1 cellular context compared by ENCODE assay signal in the genomic region with DNA sequence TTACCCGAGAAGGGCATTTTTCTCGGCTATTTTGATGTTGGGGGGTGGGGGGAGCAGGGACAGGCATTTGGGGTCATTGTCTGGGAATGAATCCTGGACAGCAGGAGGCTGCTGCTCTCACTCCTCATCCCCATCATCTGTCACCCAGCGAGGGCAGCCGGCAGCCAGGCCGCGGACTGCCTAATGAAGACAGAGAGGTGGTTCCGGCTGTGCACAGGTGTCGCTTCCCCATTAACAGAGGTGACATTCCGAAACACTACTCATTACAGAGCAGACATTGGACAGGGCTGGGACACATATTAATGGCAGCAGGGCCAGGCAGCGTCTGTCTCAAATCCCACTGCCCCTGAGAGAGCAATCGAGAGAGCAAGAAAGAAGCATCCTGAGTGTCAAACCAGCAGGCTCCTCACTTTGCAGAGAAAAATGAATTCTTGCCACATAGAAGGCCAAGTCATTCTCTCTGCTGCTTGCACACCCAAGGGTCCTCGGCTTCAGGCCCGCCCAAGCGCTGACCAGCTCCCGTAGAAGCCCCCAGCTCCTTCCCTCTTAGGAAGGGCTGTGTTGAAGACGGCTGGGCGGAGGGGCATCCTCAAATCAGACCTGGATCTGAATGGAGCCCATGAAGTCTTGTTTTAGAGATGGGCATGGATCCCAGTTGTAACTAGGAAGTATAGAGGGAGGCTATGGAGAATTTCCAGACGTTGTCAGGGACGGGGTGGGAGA.
TF ChIP-seq lines count a peak whose summit lies in the region.

No MANE protein-coding gene starts in this region.

TF ChIP-seq in H1, 55 proteins besides CTCF, POLR2A, EP300 and RAD21:
- TF ChIP-seq TAF7 (optimal IDR thresholded peaks at IDR 0.05; ENCODE audit: borderline replicate concordance, low read depth, low read length) (peak; percentile 9), CBX5 (IDR thresholded peaks at IDR 0.05; ENCODE audit: low read depth, low read length) (no peak)
